21 cellular contexts compared by ENCODE assay signal in genomic region chr10:98916751-98917150, GRCh38.
DNase-seq lines count a peak whose midpoint lies in the region; ATAC-seq and TF ChIP-seq lines count a peak whose summit lies in the region.
"Had no signal": no experiment of that assay in that cellular context is flagged by ENCODE, and none has a peak within 500 bp of the region (broad histone marks: within the 10 kb centered on the region; RNA-seq: fewer than 3 reads in every experiment).

No MANE protein-coding gene starts in this region.

- H3K36me3 Mint-ChIP-seq in type B pancreatic cell: no peaks in the 10 kb centered on the region
- H3K36me3 Mint-ChIP-seq: activated naive CD4-positive, alpha-beta T cell treated with anti-CD3 and anti-CD28 coated beads, Interleukin-2, amount 50 U/mL, for 24 hours; brain; CD4-positive, alpha-beta memory T cell had no signal

- H3K9me3 Mint-ChIP-seq in type B pancreatic cell: no peaks in the 10 kb centered on the region
- H3K9me3 Mint-ChIP-seq: activated naive CD4-positive, alpha-beta T cell treated with anti-CD3 and anti-CD28 coated beads, Interleukin-2, amount 50 U/mL, for 24 hours; brain had no signal

- no peak overlapping the region for H3K27ac Mint-ChIP-seq in type B pancreatic cell
- H3K27ac Mint-ChIP-seq: activated naive CD4-positive, alpha-beta T cell treated with anti-CD3 and anti-CD28 coated beads, Interleukin-2, amount 50 U/mL, for 24 hours; CD4-positive, alpha-beta memory T cell had no signal

- H2AFZ ChIP-seq in OCI-LY7 (ENCODE audit: low read length): no peak overlapping the region
- H2AFZ ChIP-seq: PC-9 had no signal

- H3K27me3 ChIP-seq in brain microvascular endothelial cell (replicated peaks): no peaks in the 10 kb centered on the region

- H4K20me1 ChIP-seq in OCI-LY7 (ENCODE audit: insufficient read depth, low read length): no peaks in the 10 kb centered on the region

- no peak overlapping the region for H3K4me2 ChIP-seq in OCI-LY7 (ENCODE audit: low read length)
- H3K4me2 ChIP-seq: A549, PC-9 had no signal

- no peaks in the 10 kb centered on the region for H3K27me3 Mint-ChIP-seq in type B pancreatic cell
- H3K27me3 Mint-ChIP-seq: activated naive CD4-positive, alpha-beta T cell treated with anti-CD3 and anti-CD28 coated beads, Interleukin-2, amount 50 U/mL, for 24 hours; brain; CD4-positive, alpha-beta memory T cell had no signal

- in situ Hi-C loops in brain microvascular endothelial cell (cut with HindIII; ENCODE audit: low pct_ligation_motif_present, low sequenced_read_pairs): no loop called here

- H3K9me2 ChIP-seq in OCI-LY7 (ENCODE audit: insufficient read depth, low read length): no peaks in the 10 kb centered on the region

- CTCF ChIA-PET in OCI-LY7 (lab: Charles Lee; ENCODE audit: unreplicated experiment): no interaction called here

- no peak for ATAC-seq in sciatic nerve
- ATAC-seq: A549, heart right ventricle had no signal

- TF ChIP-seq CTCF in brain microvascular endothelial cell (IDR thresholded peaks at IDR 0.05; ENCODE audit: low read depth, low read length, missing control alignments) (no peak), type B pancreatic cell (conservative IDR thresholded peaks at IDR 0.05) (peak; percentile 17), OCI-LY7 (conservative IDR thresholded peaks at IDR 0.05; ENCODE audit: low read length) (no peak)

- no peak overlapping the region for H3K4me3 ChIP-seq in brain microvascular endothelial cell (ENCODE audit: low read depth, low read length)
- H3K4me3 ChIP-seq in OCI-LY7 (ENCODE audit: low read depth, low read length, poor library complexity, severe bottlenecking): no peak overlapping the region
- H3K4me3 ChIP-seq: A549, heart right ventricle, PC-9, prostate gland had no signal

- BruUV-seq in OCI-LY7 (replicated peaks; lab: Mats Ljungman, UMichigan): no TSS peak

- no peaks in the 10 kb centered on the region for H3K79me2 ChIP-seq in OCI-LY7 (ENCODE audit: insufficient read depth, low read depth, low read length)

- H3K27ac ChIP-seq in brain microvascular endothelial cell (no peak overlapping the region), OCI-LY7 (ENCODE audit: low read depth, low read length, poor library complexity, severe bottlenecking) (no peak overlapping the region)
- H3K27ac ChIP-seq: A549, heart right ventricle, PC-9, prostate gland had no signal

- H3K4me1 Mint-ChIP-seq in type B pancreatic cell (ENCODE audit: unreplicated experiment): peaks cover 18% of the 10 kb centered on the region
- H3K4me1 Mint-ChIP-seq: activated naive CD4-positive, alpha-beta T cell treated with anti-CD3 and anti-CD28 coated beads, Interleukin-2, amount 50 U/mL, for 24 hours; CD4-positive, alpha-beta memory T cell had no signal

- H3K9me3 ChIP-seq in OCI-LY7 (ENCODE audit: low read length): no peaks in the 10 kb centered on the region
- H3K9me3 ChIP-seq: A549, heart right ventricle, prostate gland had no signal

- POLR2A ChIA-PET in OCI-LY7 (lab: Charles Lee): no interaction called here

- H3K36me3 ChIP-seq in brain microvascular endothelial cell (replicated peaks): no peaks in the 10 kb centered on the region
- no peaks in the 10 kb centered on the region for H3K36me3 ChIP-seq in OCI-LY7 (ENCODE audit: insufficient read depth, low read length)
- H3K36me3 ChIP-seq: heart right ventricle, prostate gland had no signal

- intact Hi-C loops in sciatic nerve (cut with DNase I) (no loop called here), OCI-LY7 (cut with micrococcal nuclease; ENCODE audit: unreplicated experiment) (no loop called here)

- DNase-seq in NCI-H1417 (lab: John Stamatoyannopoulos, UW) (peak in 2 of 3 experiments; percentile 32 to 75), NCI-H1417 treated with DMSO at 0.1 percent for 48 hours (lab: John Stamatoyannopoulos, UW) (no peak), NCI-H345 treated with DMSO at 0.1 percent for 48 hours (lab: John Stamatoyannopoulos, UW; ENCODE audit: unreplicated experiment) (peak; percentile 20), brain microvascular endothelial cell (peak; percentile 20), type B pancreatic cell (ENCODE audit: extremely low spot score, unreplicated experiment) (no peak), sciatic nerve (ENCODE audit: low spot score) (no peak), HuH-7 (ENCODE audit: low spot score) (no peak), OCI-LY7 (ENCODE audit: low spot score) (no peak)
- DNase-seq: activated CD4-positive, alpha-beta T cell treated with anti-CD3 and anti-CD28 coated beads, Interleukin-2, amount 50 U/mL, for 48 hours; activated T-cell treated with anti-CD3 and anti-CD28 coated beads, Interleukin-2, amount 50 U/mL, for 1 hour; CD4-positive, alpha-beta memory T cell; dermis blood vessel endothelial cell; heart right ventricle; islet precursor cell; NCI-H187 treated with DMSO at 0.1 percent for 48 hours; NCI-H524; PC-9 had no signal

- H3K4me3 Mint-ChIP-seq in type B pancreatic cell: no peak overlapping the region
- H3K4me3 Mint-ChIP-seq: activated naive CD4-positive, alpha-beta T cell treated with anti-CD3 and anti-CD28 coated beads, Interleukin-2, amount 50 U/mL, for 24 hours; brain; CD4-positive, alpha-beta memory T cell had no signal

- no peaks in the 10 kb centered on the region for H3K4me1 ChIP-seq in OCI-LY7 (ENCODE audit: insufficient read depth, low read length, poor library complexity, severe bottlenecking)
- H3K4me1 ChIP-seq: A549, heart right ventricle, prostate gland had no signal

Comparison
In these comparisons a context has a peak if more than half of its experiments do, and no peak if none do; other contexts are left out.
1. DNase-seq: peak in NCI-H1417 (2 of 3), NCI-H345 treated with DMSO at 0.1 percent for 48 hours (single experiment) and brain microvascular endothelial cell (single experiment); none in NCI-H1417 treated with DMSO at 0.1 percent for 48 hours (single experiment), type B pancreatic cell (single experiment), sciatic nerve (single experiment), HuH-7 (single experiment) and OCI-LY7 (single experiment).